1 cellular context compared by ENCODE assay signal in genomic region chr17:58363457-58364185, GRCh38.
TF ChIP-seq lines count a peak whose summit lies in the region.

No MANE protein-coding gene starts in this region.

TF ChIP-seq in K562, 482 proteins besides CTCF, POLR2A, EP300 and RAD21:
- TF ChIP-seq FIP1L1 (IDR thresholded peaks at IDR 0.05; ENCODE audit: low read depth, low read length, poor library complexity, severe bottlenecking) (no peak), CTBP1 (IDR thresholded peaks at IDR 0.05; ENCODE audit: borderline replicate concordance) (no peak), MITF (IDR thresholded peaks at IDR 0.05) (no peak), ZNF449 (CRISPR knock-in tag; IDR thresholded peaks at IDR 0.05) (no peak), ZNF507 (tag; conservative IDR thresholded peaks at IDR 0.05) (no peak), ZBTB43 (CRISPR knock-in tag; IDR thresholded peaks at IDR 0.05) (no peak), KDM4B (IDR thresholded peaks at IDR 0.05; ENCODE audit: borderline replicate concordance in 2 of 2, low read depth in 1 of 2) (no peak), TCF7L2 (IDR thresholded peaks at IDR 0.05; ENCODE audit: low read depth, low read length) (no peak), BRF2 (IDR thresholded peaks at IDR 0.05; ENCODE audit: borderline replicate concordance, insufficient read depth, insufficient read length) (no peak), ZFP1 (CRISPR knock-in tag; IDR thresholded peaks at IDR 0.05) (no peak), CC2D1A (IDR thresholded peaks at IDR 0.05) (no peak), HMGN3 (IDR thresholded peaks at IDR 0.05; ENCODE audit: borderline replicate concordance, extremely low read depth, insufficient read length, low read depth, low read length) (no peak), MEIS2 (IDR thresholded peaks at IDR 0.05; ENCODE audit: partially characterized antibody) (no peak), JUNB (CRISPR knock-in tag; conservative IDR thresholded peaks at IDR 0.05) (no peak), ZNF589 (CRISPR knock-in tag; IDR thresholded peaks at IDR 0.05; ENCODE audit: low read depth) (no peak), CBX3 (IDR thresholded peaks at IDR 0.05; ENCODE audit: borderline replicate concordance in 1 of 2, low read length in 2 of 2) (no peak), GTF2E2 (tag; IDR thresholded peaks at IDR 0.05) (no peak), ZMIZ1 (IDR thresholded peaks at IDR 0.05; ENCODE audit: low read depth in 2 of 2, low read length in 2 of 2) (no peak), ATF2 (CRISPR knock-in tag; IDR thresholded peaks at IDR 0.05) (no peak), RHOXF2B (CRISPR knock-in tag; conservative IDR thresholded peaks at IDR 0.05) (no peak)
TF ChIP-seq in K562: peak in this region for 0.
